18 cellular contexts compared by ENCODE assay signal in the genomic region with DNA sequence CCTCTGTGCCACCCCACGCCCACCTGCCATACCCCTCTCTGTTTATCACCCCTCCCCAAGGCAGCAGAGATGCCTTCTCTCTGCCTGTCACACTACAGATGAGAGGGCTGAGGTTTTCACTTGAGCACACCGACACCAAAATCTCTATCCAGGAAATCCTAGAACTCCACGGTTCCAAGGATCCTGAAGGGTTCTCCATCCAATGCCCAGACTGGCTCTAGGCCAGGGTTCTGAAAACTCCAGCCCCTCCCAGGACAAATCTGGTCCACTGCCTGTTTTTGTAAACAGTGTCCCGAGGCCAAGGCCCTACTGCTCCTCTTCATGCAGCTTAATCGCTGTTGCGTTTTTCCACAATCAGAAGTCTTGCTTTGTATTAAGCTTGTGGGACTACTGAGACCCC. TPM values are rescaled to one million over a fixed set of nuclear protein-coding genes. Genes with fewer than 3 reads are reported as not detected.
DNase-seq lines count a peak whose midpoint lies in the region; ATAC-seq and TF ChIP-seq lines count a peak whose summit lies in the region.
"Had no signal": no experiment of that assay in that cellular context is flagged by ENCODE, and none has a peak within 500 bp of the region (broad histone marks: within the 10 kb centered on the region; RNA-seq: fewer than 3 reads in every experiment).

No MANE protein-coding gene starts in this region.

- no peaks in the 10 kb centered on the region for H3K27me3 ChIP-seq in BLaER1
- peaks cover 24% of the 10 kb centered on the region for H3K27me3 ChIP-seq in IMR-90 (ENCODE audit: control insufficient read depth, insufficient read depth, low read length)
- H3K27me3 ChIP-seq in neural progenitor cell, result no peaks in the 10 kb centered on the region

- H4K8ac ChIP-seq in IMR-90 (ENCODE audit: low read depth in 2 of 2, low read length in 2 of 2), result no peak overlapping the region

- H3K79me1 ChIP-seq in IMR-90 (ENCODE audit: low read depth in 1 of 2, low read length in 2 of 2), result no peaks in the 10 kb centered on the region

- H3K23ac ChIP-seq in IMR-90 (ENCODE audit: low read depth, low read length), result no peak overlapping the region

- TF ChIP-seq RAD21 in IMR-90 (IDR thresholded peaks at IDR 0.05; ENCODE audit: low read length), result no peak

- no peak for DNase-seq in IMR-90
- no peak for DNase-seq in neural progenitor cell (ENCODE audit: low spot score)
- no peak for DNase-seq in omental fat pad (ENCODE audit: low spot score)
- DNase-seq in NCI-H1048 (lab: John Stamatoyannopoulos, UW), result no peak
- no peak for DNase-seq in amygdala (lab: John Stamatoyannopoulos, UW)
- DNase-seq: C1 segment of cervical spinal cord; Calu3; CD4-positive, alpha-beta memory T cell; COR-L47; DMS53; DMS79 treated with DMSO at 0.1 percent for 48 hours; GF-D8; GM23248; H7; HCEC 1CT had no signal

- no peak overlapping the region for H4K91ac ChIP-seq in IMR-90 (ENCODE audit: insufficient read depth, low read depth, low read length)

- H2BK120ac ChIP-seq in IMR-90 (ENCODE audit: low read depth, low read length), result no peak overlapping the region

- H3K4me3 Mint-ChIP-seq in neural progenitor cell, result no peak overlapping the region
- H3K4me3 Mint-ChIP-seq: B cell; CD4-positive, alpha-beta memory T cell had no signal

- peak overlapping the region; percentile 14 for H3K27ac Mint-ChIP-seq in neural progenitor cell
- H3K27ac Mint-ChIP-seq: B cell; CD4-positive, alpha-beta memory T cell had no signal

- H3K9ac ChIP-seq in BLaER1 (no peak overlapping the region), IMR-90 (ENCODE audit: low read depth, low read length) (no peak overlapping the region), neural progenitor cell (no peak overlapping the region)
- H3K9ac ChIP-seq: GM23248 had no signal

- intact Hi-C loops in IMR-90 (cut with micrococcal nuclease), result no loop called here

- POLR2A ChIA-PET in IMR-90 (lab: Charles Lee; ENCODE audit: unreplicated experiment), result no interaction called here

- no peak overlapping the region for H3K4ac ChIP-seq in IMR-90 (ENCODE audit: low read depth, low read length)

- dilution Hi-C loops in IMR-90 (cut with HindIII; ENCODE audit: low sequenced_read_pairs, unreplicated experiment), result no loop called here

- H2AK5ac ChIP-seq in IMR-90 (ENCODE audit: low read depth, low read length), result no peak overlapping the region

- no peak overlapping the region for H2BK20ac ChIP-seq in IMR-90 (ENCODE audit: low read depth, low read length)

- H3K36me3 ChIP-seq in BLaER1 (no peaks in the 10 kb centered on the region), IMR-90 (ENCODE audit: control insufficient read depth, insufficient read depth, low read length) (no peaks in the 10 kb centered on the region), neural progenitor cell (no peaks in the 10 kb centered on the region)

- peaks cover 14% of the 10 kb centered on the region for H3F3A ChIP-seq in neural progenitor cell (ENCODE audit: low read depth)

- no peak overlapping the region for H3K14ac ChIP-seq in IMR-90 (replicated peaks; ENCODE audit: low read depth, low read length)

- H3K9me3 Mint-ChIP-seq in neural progenitor cell, result no peaks in the 10 kb centered on the region
- H3K9me3 Mint-ChIP-seq: CD4-positive, alpha-beta memory T cell had no signal

- H3K56ac ChIP-seq in IMR-90 (ENCODE audit: extremely low read depth, insufficient read depth, low read length), result no peak overlapping the region

- H3K4me1 ChIP-seq in BLaER1, result peaks cover 23% of the 10 kb centered on the region
- no peaks in the 10 kb centered on the region for H3K4me1 ChIP-seq in IMR-90 (ENCODE audit: control insufficient read depth, insufficient read depth, low read length)
- peaks cover 10% of the 10 kb centered on the region for H3K4me1 ChIP-seq in neural progenitor cell

- no peaks in the 10 kb centered on the region for H3K9me3 ChIP-seq in BLaER1
- no peaks in the 10 kb centered on the region for H3K9me3 ChIP-seq in IMR-90 (ENCODE audit: control insufficient read depth, insufficient read depth, low read length)
- H3K9me3 ChIP-seq in neural progenitor cell (ENCODE audit: low read depth), result no peaks in the 10 kb centered on the region

- H3K9me1 ChIP-seq in IMR-90 (ENCODE audit: insufficient read depth, low read length), result no peaks in the 10 kb centered on the region

- H4K5ac ChIP-seq in IMR-90 (ENCODE audit: low read depth, low read length), result no peak overlapping the region

- in situ Hi-C loops in IMR-90 (cut with MboI; ENCODE audit: low sequenced_read_pairs), result no loop called here

- ATAC-seq in IMR-90 (ENCODE audit: low read depth) (no peak), omental fat pad (ENCODE audit: low FRiP score) (no peak)

- H3K4me1 Mint-ChIP-seq in neural progenitor cell, result peaks cover 16% of the 10 kb centered on the region
- H3K4me1 Mint-ChIP-seq: B cell; CD4-positive, alpha-beta memory T cell had no signal

- H3K36me3 Mint-ChIP-seq in neural progenitor cell, result no peaks in the 10 kb centered on the region

- H3K4me2 ChIP-seq in BLaER1, result peak overlapping the region; percentile 55
- no peak overlapping the region for H3K4me2 ChIP-seq in IMR-90 (ENCODE audit: low read depth, low read length)
- H3K4me2 ChIP-seq in neural progenitor cell, result no peak overlapping the region

- TF ChIP-seq CTCF in IMR-90 (conservative IDR thresholded peaks at IDR 0.05; ENCODE audit: low read depth, low read length) (no peak), neural progenitor cell (IDR thresholded peaks at IDR 0.05) (no peak), omental fat pad (IDR thresholded peaks at IDR 0.05) (no peak)

- H2AFZ ChIP-seq in IMR-90 (replicated peaks; ENCODE audit: low read length, poor library complexity), result peak overlapping the region; percentile 51
- H2AFZ ChIP-seq in neural progenitor cell (replicated peaks), result no peak overlapping the region
- H2AFZ ChIP-seq: GM23248 had no signal

- H3K27me3 Mint-ChIP-seq in neural progenitor cell (ENCODE audit: insufficient read depth, low read depth), result peaks cover 28% of the 10 kb centered on the region
- H3K27me3 Mint-ChIP-seq: B cell; CD4-positive, alpha-beta memory T cell had no signal

- no peak overlapping the region for H3K27ac ChIP-seq in BLaER1
- no peak overlapping the region for H3K27ac ChIP-seq in IMR-90 (ENCODE audit: insufficient read depth, low read length)
- H3K27ac ChIP-seq in neural progenitor cell, result no peak overlapping the region
- H3K27ac ChIP-seq: 22Rv1, GM23248 had no signal

- TF ChIP-seq POLR2A in IMR-90 (IDR thresholded peaks at IDR 0.05; ENCODE audit: low read depth, low read length), result no peak

- CTCF ChIA-PET in IMR-90 (lab: Yijun Ruan, JAX), result no interaction called here

- no peak overlapping the region for H2AK9ac ChIP-seq in IMR-90 (replicated peaks; ENCODE audit: low read depth, low read length, poor library complexity)

- H2BK15ac ChIP-seq in IMR-90 (ENCODE audit: low read depth, low read length), result no peak overlapping the region

- no peak overlapping the region for H2BK5ac ChIP-seq in IMR-90 (ENCODE audit: low read depth, low read length, poor library complexity, severe bottlenecking)

- BruUV-seq in IMR-90 (replicated peaks; lab: Mats Ljungman, UMichigan), result no TSS peak

- WGBS in IMR-90 (ENCODE audit: extremely low coverage in 2 of 2, insufficient read length in 1 of 2), 2 experiments, result 60% methylated on average over 1 of the region's 6 CpGs; no CpG with 5 or more reads in 1 of the 2 experiments

- no peaks in the 10 kb centered on the region for H4K20me1 ChIP-seq in BLaER1
- H4K20me1 ChIP-seq in IMR-90 (ENCODE audit: insufficient read depth, low read length), result no peaks in the 10 kb centered on the region
- H4K20me1 ChIP-seq in neural progenitor cell (ENCODE audit: low read depth), result no peaks in the 10 kb centered on the region

- no peak overlapping the region for H3K18ac ChIP-seq in IMR-90 (ENCODE audit: low read depth, low read length)

- no peaks in the 10 kb centered on the region for H3K79me2 ChIP-seq in neural progenitor cell (ENCODE audit: low read depth)

- H3K4me3 ChIP-seq in BLaER1 (no peak overlapping the region), IMR-90 (ENCODE audit: insufficient read depth, low read depth, low read length) (no peak overlapping the region), neural progenitor cell (no peak overlapping the region)
- H3K4me3 ChIP-seq: GM23248 had no signal

TF ChIP-seq in IMR-90, 13 proteins besides CTCF, POLR2A, EP300 and RAD21 (continues in another document):
- TF ChIP-seq ELK1 (IDR thresholded peaks at IDR 0.05; ENCODE audit: borderline replicate concordance, low read depth, low read length) (no peak), BHLHE40 (IDR thresholded peaks at IDR 0.05; ENCODE audit: low read depth, low read length) (no peak), RCOR1 (IDR thresholded peaks at IDR 0.05; ENCODE audit: insufficient replicate concordance, low read length) (no peak), CEBPB (IDR thresholded peaks at IDR 0.05; ENCODE audit: low read depth, low read length) (no peak)

RNA-seq across cellular contexts. Expression of gene TLE2, which starts 20.1 kb away (rescaled TPM):
- under 0.01 and 0.28 TPM in 2 replicates for total RNA-seq in IMR-90 (2012; rRNA removed)
- 0.41 and 0.72 TPM in 2 replicates for polyA plus RNA-seq in IMR-90 (2012; rRNA removed)
- polyA plus RNA-seq in IMR-90 (2012; cell fraction: cytosol; rRNA removed), result 0.42 and 0.45 TPM in 2 replicates
- 3.8 and 3.9 TPM in 2 replicates for polyA plus RNA-seq in IMR-90 (2012; cell fraction: nucleus; rRNA removed; ENCODE audit: low replicate concordance)
- 1.1 TPM in 1 of 2 replicates, not detected in the other for total RNA-seq in neural progenitor cell (ENCODE audit: low replicate concordance)
- total RNA-seq in omental fat pad, result 10 to 100 TPM; 19.3 to 39.8 (median 31.0) TPM

RNA-seq across cellular contexts. Expression of gene TLE6, which starts 31.6 kb away (rescaled TPM):
- total RNA-seq in IMR-90 (2012; rRNA removed) (under 0.01 and 0.28 TPM in 2 replicates), neural progenitor cell (ENCODE audit: low replicate concordance) (0.22 and 1.8 TPM in 2 replicates), omental fat pad (1 to 10 TPM in 3 of 4 donors, under 1 TPM in 1; 0.36 to 2.8 (median 1.7) TPM)
- 0.17 TPM in 1 of 2 replicates, not detected in the other for polyA plus RNA-seq in IMR-90 (2012; rRNA removed)
- polyA plus RNA-seq in IMR-90 (2012; cell fraction: cytosol; rRNA removed), result 0.14 TPM in 1 of 2 replicates, not detected in the other
- 0.50 and 0.67 TPM in 2 replicates for polyA plus RNA-seq in IMR-90 (2012; cell fraction: nucleus; rRNA removed; ENCODE audit: low replicate concordance)
- total RNA-seq: CD4-positive, alpha-beta memory T cell had no signal
- polyA plus RNA-seq: CD4-positive, alpha-beta memory T cell had no signal

RNA-seq across cellular contexts. Expression of gene TLE5, which starts 53.3 kb away (rescaled TPM):
- 119 and 121 TPM in 2 replicates for total RNA-seq in IMR-90 (2012; rRNA removed)
- 407 and 444 TPM in 2 replicates for polyA plus RNA-seq in IMR-90 (2012; rRNA removed)
- 218 and 593 TPM in 2 replicates for polyA plus RNA-seq in IMR-90 (2012; cell fraction: cytosol; rRNA removed)
- 457 and 800 TPM in 2 replicates for polyA plus RNA-seq in IMR-90 (2012; cell fraction: nucleus; rRNA removed; ENCODE audit: low replicate concordance)
- 54.6 and 148 TPM in 2 replicates for total RNA-seq in neural progenitor cell (ENCODE audit: low replicate concordance)
- 100 to 1,000 TPM; 226 to 340 (median 261) TPM for total RNA-seq in omental fat pad
